ENCODE assay signal across 1 cellular context in genomic region chr6:26568601-26569432, GRCh38.
A peak's percentile ranks its signal among the peaks of the same experiment; 100 is the strongest.
TF ChIP-seq lines count a peak whose summit lies in the region.

No MANE protein-coding gene starts in this region.

TF ChIP-seq in K562, 482 proteins besides CTCF, POLR2A, EP300 and RAD21 (continued from another document and continues in another):
- TF ChIP-seq CREB3L1 (IDR thresholded peaks at IDR 0.05; ENCODE audit: borderline replicate concordance, low read depth) = no peak
- peak; percentile 44; the same call in 1 of the 2 replicates for TF ChIP-seq MYNN (IDR thresholded peaks at IDR 0.05)
- TF ChIP-seq MYNN (CRISPR knock-in tag; IDR thresholded peaks at IDR 0.05) = no peak
- TF ChIP-seq ZNF766 (CRISPR knock-in tag; conservative IDR thresholded peaks at IDR 0.05) = peak; percentile 85
- TF ChIP-seq ZNF316 (IDR thresholded peaks at IDR 0.05) = no peak
- no peak for TF ChIP-seq PRPF4 (IDR thresholded peaks at IDR 0.05; ENCODE audit: insufficient read depth, low read depth, low read length, poor library complexity, severe bottlenecking)
- TF ChIP-seq FOSL1 (tag; conservative IDR thresholded peaks at IDR 0.05) = peak; percentile 64
- TF ChIP-seq CEBPB (tag; IDR thresholded peaks at IDR 0.05) = peak; percentile 99
- peak; percentile 90; the same call in 1 of the 2 replicates for TF ChIP-seq HDAC6 (IDR thresholded peaks at IDR 0.05; ENCODE audit: low read depth, low read length)
- no peak for TF ChIP-seq ARID3B (CRISPR knock-in tag; IDR thresholded peaks at IDR 0.05; ENCODE audit: borderline replicate concordance)
- peak; percentile 23 to 52; a peak in 2 of 4 replicates for TF ChIP-seq SIN3A (IDR thresholded peaks at IDR 0.05; ENCODE audit: borderline replicate concordance in 2 of 2, control insufficient read depth in 1 of 2, low read depth in 2 of 2, low read length in 2 of 2)
- no peak for TF ChIP-seq RAD51 (IDR thresholded peaks at IDR 0.05; ENCODE audit: borderline replicate concordance, low read depth)
- peak; percentile 57 for TF ChIP-seq MTA1 (IDR thresholded peaks at IDR 0.05; ENCODE audit: borderline replicate concordance)
- TF ChIP-seq E4F1 (CRISPR knock-in tag; IDR thresholded peaks at IDR 0.05; ENCODE audit: borderline replicate concordance) = no peak
- no peak for TF ChIP-seq ZNF408 (CRISPR knock-in tag; IDR thresholded peaks at IDR 0.05; ENCODE audit: low read depth)
- TF ChIP-seq ASH1L (IDR thresholded peaks at IDR 0.05; ENCODE audit: borderline replicate concordance, low read depth, partially characterized antibody) = no peak
- TF ChIP-seq PHF8 (IDR thresholded peaks at IDR 0.05; ENCODE audit: borderline replicate concordance, low read length) = peak; percentile 23; the same call in 1 of the 2 replicates
- no peak for TF ChIP-seq ZNF518B (CRISPR knock-in tag; IDR thresholded peaks at IDR 0.05)
- TF ChIP-seq ZNF79 (CRISPR knock-in tag; IDR thresholded peaks at IDR 0.05; ENCODE audit: low read depth) = no peak
- TF ChIP-seq ZNF511 (CRISPR knock-in tag; IDR thresholded peaks at IDR 0.05) = no peak
- TF ChIP-seq SLC30A9 (CRISPR knock-in tag; IDR thresholded peaks at IDR 0.05) = no peak
- no peak for TF ChIP-seq CREB3 (tag; conservative IDR thresholded peaks at IDR 0.05; ENCODE audit: low read depth)
- TF ChIP-seq CBX5 (IDR thresholded peaks at IDR 0.05; ENCODE audit: borderline replicate concordance, low read depth) = no peak
- no peak for TF ChIP-seq TFAM (CRISPR knock-in tag; conservative IDR thresholded peaks at IDR 0.05)
- 0 out of 2 replicates have a peak, but pooled peaks have one; percentile 45 for TF ChIP-seq NFATC3 (IDR thresholded peaks at IDR 0.05)
- TF ChIP-seq ATF3 (IDR thresholded peaks at IDR 0.05) = peak; percentile 70
- peak; percentile 44; the same call in 1 of the 2 replicates for TF ChIP-seq ATF3 (CRISPR knock-in tag; conservative IDR thresholded peaks at IDR 0.05)
- TF ChIP-seq NEUROD1 (IDR thresholded peaks at IDR 0.05; ENCODE audit: borderline replicate concordance, low read depth, low read length, partially characterized antibody) = peak; percentile 53
- peak; percentile 90 for TF ChIP-seq ZSCAN29 (IDR thresholded peaks at IDR 0.05)
- TF ChIP-seq NR2F6 (CRISPR knock-in tag; IDR thresholded peaks at IDR 0.05) = no peak
- TF ChIP-seq ZNF311 (CRISPR knock-in tag; IDR thresholded peaks at IDR 0.05) = no peak
- no peak for TF ChIP-seq WHSC1 (IDR thresholded peaks at IDR 0.05; ENCODE audit: low read length)
- TF ChIP-seq MCM2 (IDR thresholded peaks at IDR 0.05; ENCODE audit: low read depth) = no peak
- TF ChIP-seq SMARCE1 (IDR thresholded peaks at IDR 0.05) = no peak
- no peak for TF ChIP-seq ARID4B (CRISPR knock-in tag; IDR thresholded peaks at IDR 0.05)
- TF ChIP-seq ZNF512 (tag; IDR thresholded peaks at IDR 0.05) = no peak
- no peak for TF ChIP-seq PHTF2 (CRISPR knock-in tag; IDR thresholded peaks at IDR 0.05)
- peak; percentile 73 for TF ChIP-seq NUFIP1 (IDR thresholded peaks at IDR 0.05; ENCODE audit: partially characterized antibody)
- no peak for TF ChIP-seq HOMEZ (CRISPR knock-in tag; IDR thresholded peaks at IDR 0.05)
- TF ChIP-seq MCM7 (IDR thresholded peaks at IDR 0.05) = no peak
- no peak for TF ChIP-seq CHD1 (IDR thresholded peaks at IDR 0.05; ENCODE audit: low read length)
- TF ChIP-seq ZNF668 (CRISPR knock-in tag; IDR thresholded peaks at IDR 0.05) = no peak
- TF ChIP-seq BCOR (IDR thresholded peaks at IDR 0.05) = peak; percentile 86; the same call in 1 of the 2 replicates
